In the genomic region with DNA sequence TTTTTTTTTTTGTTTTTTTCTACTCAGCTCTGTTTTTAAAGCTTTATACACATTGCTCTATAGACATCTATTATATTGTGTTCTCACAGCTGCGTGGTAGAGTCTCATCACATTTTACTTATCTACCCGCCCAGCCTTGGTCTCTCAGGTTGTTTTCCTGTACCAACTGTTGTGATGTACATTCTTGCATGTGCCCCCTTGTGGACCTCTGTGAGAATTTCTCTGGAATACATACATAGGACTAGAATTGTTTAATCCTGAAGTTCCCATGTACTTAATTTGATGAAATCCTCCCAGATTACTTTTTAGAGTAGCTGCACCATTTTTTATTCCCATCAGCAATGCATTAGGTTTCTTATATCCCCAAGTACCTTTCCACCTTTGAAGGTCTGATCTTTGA, we compare ENCODE assay signal across 8 cellular contexts. TPM values are rescaled to one million over a fixed set of nuclear protein-coding genes. Genes with fewer than 3 reads are reported as not detected.
DNase-seq lines count a peak whose midpoint lies in the region; ATAC-seq and TF ChIP-seq lines count a peak whose summit lies in the region.

No MANE protein-coding gene starts in this region.

- DNase-seq in ACHN (peak; percentile 63), NCI-H226 (peak; percentile 32), dermis microvascular lymphatic vessel endothelial cell (ENCODE audit: low read depth in 2 of 2) (peak; percentile 61 to 75), retinal pigment epithelial cell (ENCODE audit: low read depth) (no peak), cerebellum (ENCODE audit: low spot score) (no peak), putamen (ENCODE audit: low spot score) (no peak)
- no peak for DNase-seq in activated CD8-positive, alpha-beta memory T cell treated with anti-CD3 and anti-CD28 coated beads, Interleukin-2, amount 50 U/mL, for 4 hours

- H3K4me3 ChIP-seq in retinal pigment epithelial cell (ENCODE audit: low read length): no peak overlapping the region

- in situ Hi-C loops in ACHN (cut with HindIII; ENCODE audit: low pct_ligation_motif_present, low pct_unique_long_range_greater_than_20kb, low sequenced_read_pairs): no loop called here

- peak; percentile 52 for ATAC-seq in GM19035 (IDR thresholded peaks at IDR 0.05; ENCODE audit: unreplicated experiment)

- peak; percentile 70 for TF ChIP-seq CTCF in retinal pigment epithelial cell (conservative IDR thresholded peaks at IDR 0.05; ENCODE audit: low read depth, low read length)

RNA-seq across cellular contexts. Expression of a gene that starts 40.4 kb away (rescaled TPM):
- total RNA-seq in dermis microvascular lymphatic vessel endothelial cell (not detected in 2 replicates), cerebellum (not detected)

Comparison
In these comparisons a context has a peak if more than half of its experiments do, and no peak if none do; other contexts are left out.
1. DNase-seq: peak in ACHN (single experiment), NCI-H226 (single experiment) and dermis microvascular lymphatic vessel endothelial cell (2 of 2); none in retinal pigment epithelial cell (single experiment), cerebellum (single experiment), activated CD8-positive, alpha-beta memory T cell treated with anti-CD3 and anti-CD28 coated beads, Interleukin-2, amount 50 U/mL, for 4 hours (single experiment) and putamen (single experiment).